Comparison of ENCODE assay signal across 1 cellular context in the genomic region with DNA sequence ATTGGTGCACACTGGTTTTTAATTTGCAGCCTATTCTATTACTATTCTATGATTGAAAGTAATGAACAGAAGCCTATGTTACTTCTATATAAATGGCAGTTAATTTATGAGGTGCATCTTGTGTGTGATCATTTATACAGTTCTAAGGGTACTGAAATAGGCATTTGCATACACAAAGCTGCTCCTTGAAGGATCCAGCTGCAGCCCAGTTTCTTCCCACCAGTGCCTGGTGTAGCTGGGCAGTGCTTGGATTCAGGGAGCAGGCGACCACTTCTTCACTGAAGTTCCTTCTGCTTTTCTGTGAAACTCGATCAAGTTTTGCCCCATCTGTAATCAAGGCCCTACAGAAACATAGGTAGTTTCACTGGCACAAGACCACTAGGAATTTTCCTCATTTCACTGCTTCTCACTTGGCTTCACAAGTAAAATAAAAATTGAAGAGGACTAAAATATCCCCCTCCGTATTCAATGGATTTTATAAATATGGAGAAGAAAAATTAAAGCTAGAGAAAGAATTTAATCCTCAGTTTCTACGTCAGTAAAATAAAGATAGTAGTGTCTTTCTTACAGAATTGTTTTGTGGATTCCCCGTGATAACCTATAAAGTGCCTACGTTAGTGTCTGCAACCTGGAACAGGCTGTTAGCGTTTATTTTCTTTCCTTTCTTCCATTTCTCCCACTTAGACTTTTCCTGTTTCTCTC.
TF ChIP-seq lines count a peak whose summit lies in the region.

No MANE protein-coding gene starts in this region.

TF ChIP-seq in GM23338, 12 proteins besides CTCF, POLR2A, EP300 and RAD21 (continued from another document):
- TF ChIP-seq, protein P1, sequence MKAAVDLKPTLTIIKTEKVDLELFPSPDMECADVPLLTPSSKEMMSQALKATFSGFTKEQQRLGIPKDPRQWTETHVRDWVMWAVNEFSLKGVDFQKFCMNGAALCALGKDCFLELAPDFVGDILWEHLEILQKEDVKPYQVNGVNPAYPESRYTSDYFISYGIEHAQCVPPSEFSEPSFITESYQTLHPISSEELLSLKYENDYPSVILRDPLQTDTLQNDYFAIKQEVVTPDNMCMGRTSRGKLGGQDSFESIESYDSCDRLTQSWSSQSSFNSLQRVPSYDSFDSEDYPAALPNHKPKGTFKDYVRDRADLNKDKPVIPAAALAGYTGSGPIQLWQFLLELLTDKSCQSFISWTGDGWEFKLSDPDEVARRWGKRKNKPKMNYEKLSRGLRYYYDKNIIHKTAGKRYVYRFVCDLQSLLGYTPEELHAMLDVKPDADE (IDR thresholded peaks at IDR 0.05): no peak
- TF ChIP-seq ZNF331 (CRISPR knock-in tag; IDR thresholded peaks at IDR 0.05; ENCODE audit: low read depth) (no peak), EZH2phosphoT487 (IDR thresholded peaks at IDR 0.05; ENCODE audit: unreplicated experiment) (no peak)
